ENCODE assay signal across 15 cellular contexts in the genomic region with DNA sequence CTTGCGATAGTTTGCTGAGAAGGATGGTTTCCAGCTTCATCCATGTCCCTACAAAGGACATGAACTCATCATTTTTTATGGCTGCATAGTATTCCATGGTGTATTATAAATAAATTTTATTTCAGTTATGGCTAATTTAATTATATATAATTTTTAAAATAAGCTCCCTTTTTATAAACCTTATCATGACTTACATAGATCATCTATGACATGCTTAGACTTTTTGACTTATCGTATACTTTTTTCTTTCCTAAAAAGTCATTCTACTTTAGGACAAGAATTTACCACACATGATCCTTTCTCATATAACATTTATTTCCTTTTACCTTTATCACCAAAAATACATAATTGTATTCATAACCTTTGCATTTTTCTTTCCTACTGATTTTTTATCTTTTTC.
A peak's percentile ranks its signal among the peaks of the same experiment; 100 is the strongest.
DNase-seq lines count a peak whose midpoint lies in the region; ATAC-seq lines count a peak whose summit lies in the region.
"Had no signal": no experiment of that assay in that cellular context is flagged by ENCODE, and none has a peak within 500 bp of the region (broad histone marks: within the 10 kb centered on the region; RNA-seq: fewer than 3 reads in every experiment).

No MANE protein-coding gene starts in this region.

- no peaks in the 10 kb centered on the region for H3K27me3 Mint-ChIP-seq in naive thymus-derived CD8-positive, alpha-beta T cell
- H3K27me3 Mint-ChIP-seq: IgD-negative memory B cell had no signal

- in situ Hi-C loops in ACHN (cut with HindIII; ENCODE audit: low pct_ligation_motif_present, low pct_unique_long_range_greater_than_20kb, low sequenced_read_pairs), result no loop called here

- DNase-seq in DMS 273 (lab: John Stamatoyannopoulos, UW; ENCODE audit: unreplicated experiment) (peak; percentile 27), DMS 273 treated with DMSO at 0.1 percent for 48 hours (lab: John Stamatoyannopoulos, UW) (no peak), ACHN (peak; percentile 13), M059J (ENCODE audit: low read depth) (peak; percentile 1), SK-N-DZ (ENCODE audit: low spot score) (peak; percentile 15)
- DNase-seq in naive thymus-derived CD8-positive, alpha-beta T cell, result no peak
- DNase-seq: CD8-positive, alpha-beta T cell; NCI-H1048; NCI-H1694 treated with DMSO at 0.1 percent for 48 hours; NCI-H446; NCI-H748 treated with DMSO at 0.1 percent for 48 hours; SHP77 treated with DMSO at 0.1 percent for 48 hours had no signal

- H3K4me3 Mint-ChIP-seq in naive thymus-derived CD8-positive, alpha-beta T cell, result no peak overlapping the region
- H3K4me3 Mint-ChIP-seq: CD8-positive, alpha-beta T cell; IgD-negative memory B cell had no signal

- H3K9me3 Mint-ChIP-seq in naive thymus-derived CD8-positive, alpha-beta T cell, result peaks cover 0 to 25% (median 7%) of the 10 kb centered on the region in 9 donors

- H3K27ac Mint-ChIP-seq in naive thymus-derived CD8-positive, alpha-beta T cell, result no peak overlapping the region
- H3K27ac Mint-ChIP-seq: CD8-positive, alpha-beta T cell had no signal

- no peaks in the 10 kb centered on the region for H3K36me3 Mint-ChIP-seq in naive thymus-derived CD8-positive, alpha-beta T cell
- H3K36me3 Mint-ChIP-seq: CD8-positive, alpha-beta T cell; IgD-negative memory B cell had no signal

- H3K4me1 Mint-ChIP-seq in naive thymus-derived CD8-positive, alpha-beta T cell, result no peaks in the 10 kb centered on the region
- H3K4me1 Mint-ChIP-seq: IgD-negative memory B cell had no signal

- POLR2A ChIA-PET in naive thymus-derived CD8-positive, alpha-beta T cell (lab: Charles Lee), result no interaction called here

- ATAC-seq in HG02870 (IDR thresholded peaks at IDR 0.05; ENCODE audit: unreplicated experiment), result no peak
- no peak for ATAC-seq in GM18502 (IDR thresholded peaks at IDR 0.05; ENCODE audit: poor library complexity, unreplicated experiment)
- no peak for ATAC-seq in naive thymus-derived CD8-positive, alpha-beta T cell
- ATAC-seq: CD8-positive, alpha-beta T cell had no signal

Comparison
In these comparisons a context has a peak if more than half of its experiments do, and no peak if none do; other contexts are left out.
1. DNase-seq: peak in DMS 273 (single experiment), ACHN (single experiment), M059J (single experiment) and SK-N-DZ (single experiment); none in DMS 273 treated with DMSO at 0.1 percent for 48 hours (single experiment) and naive thymus-derived CD8-positive, alpha-beta T cell (0 of 10).